17 cellular contexts compared by ENCODE assay signal in genomic region chr3:180590396-180590795, GRCh38. TPM values are rescaled to one million over a fixed set of nuclear protein-coding genes. Genes with fewer than 3 reads are reported as not detected.
DNase-seq lines count a peak whose midpoint lies in the region; ATAC-seq and TF ChIP-seq lines count a peak whose summit lies in the region.
"Had no signal": no experiment of that assay in that cellular context is flagged by ENCODE, and none has a peak within 500 bp of the region (broad histone marks: within the 10 kb centered on the region; RNA-seq: fewer than 3 reads in every experiment).

No MANE protein-coding gene starts in this region.

- H3K27me3 ChIP-seq in upper lobe of right lung = peaks cover 10% of the 10 kb centered on the region
- H3K27me3 ChIP-seq: BLaER1 treated with 17β-estradiol and CSF1 and Interleukin-3, amounts not matched to agents 10 nM and 100 nM had no signal

- no peak overlapping the region for H3K27ac ChIP-seq in upper lobe of right lung
- H3K27ac ChIP-seq: 22Rv1; A549; BLaER1 treated with 17β-estradiol and CSF1 and Interleukin-3, amounts not matched to agents 10 nM and 100 nM; C4-2B had no signal

- intact Hi-C loops in Right ventricle myocardium inferior (cut with DNase I) = loop anchor here (5.0 kb wide), 1 partner anchor 658 kb away; no protein-coding TSS in a partner anchor
- intact Hi-C loops in left cardiac atrium (cut with DNase I) = loop anchor here in 1 of 2 donors (5.0 kb wide), 1 partner anchor 778 kb away; no protein-coding TSS in a partner anchor
- intact Hi-C loops in left ventricle myocardium superior (cut with micrococcal nuclease) = no loop called here
- intact Hi-C loops in cardiac septum (cut with DNase I) = no loop called here
- intact Hi-C loops in upper lobe of right lung (cut with DNase I) = no loop called here

- H3K36me3 ChIP-seq in upper lobe of right lung = no peaks in the 10 kb centered on the region
- H3K36me3 ChIP-seq: BLaER1 treated with 17β-estradiol and CSF1 and Interleukin-3, amounts not matched to agents 10 nM and 100 nM had no signal

- TF ChIP-seq CTCF in upper lobe of right lung (IDR thresholded peaks at IDR 0.05) = no peak

- H3K9me3 ChIP-seq in upper lobe of right lung = no peaks in the 10 kb centered on the region
- H3K9me3 ChIP-seq: A549; BLaER1 treated with 17β-estradiol and CSF1 and Interleukin-3, amounts not matched to agents 10 nM and 100 nM; Caco-2 had no signal

- no peak for ATAC-seq in Right ventricle myocardium inferior
- ATAC-seq in left cardiac atrium = no peak
- ATAC-seq in left ventricle myocardium superior = no peak
- ATAC-seq in upper lobe of right lung = peak; percentile 38
- ATAC-seq: A549; CD8-positive, alpha-beta T cell had no signal

- H3K4me1 ChIP-seq in upper lobe of right lung = no peaks in the 10 kb centered on the region
- H3K4me1 ChIP-seq: A549, Caco-2 had no signal

- DNase-seq in Right ventricle myocardium inferior (ENCODE audit: missing footprints) = peak; percentile 39
- no peak for DNase-seq in left cardiac atrium
- DNase-seq in left ventricle myocardium superior = peak; percentile 20
- no peak for DNase-seq in cardiac septum (ENCODE audit: low spot score)
- DNase-seq in upper lobe of right lung = no peak
- DNase-seq in anterior cingulate cortex (lab: John Stamatoyannopoulos, UW) = no peak
- DNase-seq: AML-193; Caco-2; Calu3; CD4-positive, alpha-beta T cell; CD8-positive, alpha-beta T cell; DMS79 treated with DMSO at 0.1 percent for 48 hours; GF-D8 had no signal

- no peak overlapping the region for H3K4me3 ChIP-seq in upper lobe of right lung
- H3K4me3 ChIP-seq: A549; BLaER1 treated with 17β-estradiol and CSF1 and Interleukin-3, amounts not matched to agents 10 nM and 100 nM had no signal

RNA-seq across cellular contexts. Expression of gene TTC14, which starts 11.6 kb away (rescaled TPM):
- total RNA-seq in Right ventricle myocardium inferior = 13.4 TPM
- total RNA-seq in left cardiac atrium = 10 to 100 TPM; 19.2 to 19.3 TPM
- 16.0 TPM for total RNA-seq in left ventricle myocardium superior
- 18.5 TPM for total RNA-seq in cardiac septum
- 48.3 TPM for total RNA-seq in upper lobe of right lung

Comparison
In these comparisons a context has a peak if more than half of its experiments do, and no peak if none do; other contexts are left out.
1. DNase-seq: peak in Right ventricle myocardium inferior (single experiment) and left ventricle myocardium superior (single experiment); none in left cardiac atrium (single experiment), cardiac septum (single experiment), upper lobe of right lung (single experiment) and anterior cingulate cortex (0 of 58).